ENCODE assay signal across 8 cellular contexts in the genomic region with DNA sequence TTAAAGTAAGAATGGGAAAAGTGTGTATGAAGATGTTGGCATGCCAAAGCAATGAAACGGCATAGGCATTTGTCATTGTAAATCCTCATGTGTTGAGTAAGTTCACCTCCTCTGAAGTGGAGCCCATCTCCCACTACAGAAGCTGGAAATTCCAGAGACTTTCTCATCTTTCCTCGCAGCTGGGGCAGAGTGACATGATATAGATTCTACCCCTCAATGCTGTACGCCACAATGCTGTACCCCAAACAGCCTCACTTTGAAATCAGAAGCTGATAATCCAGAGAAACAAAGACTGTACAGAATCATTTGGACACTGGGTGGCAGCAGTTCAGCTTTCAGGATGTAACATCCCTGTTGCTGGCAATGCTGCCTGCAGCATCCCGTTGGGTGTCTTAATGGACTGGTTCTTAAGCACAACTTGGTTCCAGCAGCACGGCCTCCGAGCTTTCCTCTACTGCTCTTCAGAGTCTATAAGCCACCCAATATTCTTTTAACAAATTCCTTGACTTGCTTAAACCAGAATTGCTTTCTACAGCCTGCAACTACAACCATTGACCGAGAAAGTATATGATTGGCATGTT. TPM values are rescaled to one million over a fixed set of nuclear protein-coding genes. Genes with fewer than 3 reads are reported as not detected.
DNase-seq lines count a peak whose midpoint lies in the region; FAIRE-seq and TF ChIP-seq lines count a peak whose summit lies in the region.

No MANE protein-coding gene starts in this region.

- no peaks in the 10 kb centered on the region for H3K4me1 Mint-ChIP-seq in progenitor cell of endocrine pancreas (ENCODE audit: low read depth)

- H4K20me1 ChIP-seq in MM.1S (ENCODE audit: insufficient read depth, low read length): no peaks in the 10 kb centered on the region

- intact Hi-C loops in posterior vena cava (cut with DNase I): no loop called here

- no peaks in the 10 kb centered on the region for H3K36me3 Mint-ChIP-seq in progenitor cell of endocrine pancreas (ENCODE audit: insufficient read depth)

- no peaks in the 10 kb centered on the region for H3F3A ChIP-seq in MM.1S (ENCODE audit: insufficient read depth, low read length)

- no peak for TF ChIP-seq POLR2A in H54 (IDR thresholded peaks at IDR 0.05; ENCODE audit: low read depth, low read length)

- no peak overlapping the region for H3K27ac Mint-ChIP-seq in progenitor cell of endocrine pancreas

- peak; percentile 50 for FAIRE-seq in H54 (lab: Jason Lieb, UNC)

- no peaks in the 10 kb centered on the region for H3K79me2 ChIP-seq in MM.1S (ENCODE audit: low read length)

- H2AFZ ChIP-seq in MM.1S (ENCODE audit: low read length): 0 out of 2 replicates have a peak overlapping the region, but pooled peaks have one; percentile 9

- H3K9me3 Mint-ChIP-seq in progenitor cell of endocrine pancreas (ENCODE audit: low read depth): no peaks in the 10 kb centered on the region

- H3K27me3 ChIP-seq in MM.1S (replicated peaks; ENCODE audit: insufficient read depth, low read length): no peaks in the 10 kb centered on the region

- no peaks in the 10 kb centered on the region for H3K4me1 ChIP-seq in MM.1S (ENCODE audit: low read length)

- H3K27me3 Mint-ChIP-seq in progenitor cell of endocrine pancreas: no peaks in the 10 kb centered on the region

- no peaks in the 10 kb centered on the region for H3K9me3 ChIP-seq in MM.1S (replicated peaks; ENCODE audit: insufficient read depth, low read length)

- no peak overlapping the region for H3K9ac ChIP-seq in MM.1S (ENCODE audit: low read length)

- DNase-seq in GM04504 (ENCODE audit: low read depth): peak; percentile 32
- peak; percentile 66 for DNase-seq in H54 (ENCODE audit: insufficient read length, low spot score)
- peak; percentile 81 for DNase-seq in MM.1S
- DNase-seq in SIG-M5 treated with dmso at 0.1 percent for 504 hours (lab: John Stamatoyannopoulos, UW; ENCODE audit: unreplicated experiment): peak; percentile 68
- DNase-seq in activated effector memory CD4-positive, alpha-beta T cell treated with anti-CD3 and anti-CD28 coated beads, Interleukin-2, amount 50 U/mL, for 16 hours: peak; percentile 81
- DNase-seq in germinal center (ENCODE audit: low spot score): peak; percentile 79
- peak; percentile 19 for DNase-seq in progenitor cell of endocrine pancreas (ENCODE audit: low spot score, unreplicated experiment)
- DNase-seq in posterior vena cava (ENCODE audit: low spot score): no peak

- H3K4me2 ChIP-seq in MM.1S (ENCODE audit: low read depth, low read length): no peak overlapping the region

- H3K4me3 Mint-ChIP-seq in progenitor cell of endocrine pancreas (ENCODE audit: low read depth): no peak overlapping the region

- H3K27ac ChIP-seq in MM.1S (ENCODE audit: low read length): no peak overlapping the region

- peak; percentile 82 for TF ChIP-seq CTCF in MM.1S (IDR thresholded peaks at IDR 0.05; ENCODE audit: low read length)
- TF ChIP-seq CTCF in progenitor cell of endocrine pancreas (IDR thresholded peaks at IDR 0.05; ENCODE audit: unreplicated experiment): peak; percentile 72

- H3K9me2 ChIP-seq in MM.1S (replicated peaks; ENCODE audit: insufficient read depth, low read length): no peaks in the 10 kb centered on the region

- no peak overlapping the region for H3K4me3 ChIP-seq in MM.1S (ENCODE audit: low read length)

- no peaks in the 10 kb centered on the region for H3K36me3 ChIP-seq in MM.1S (replicated peaks; ENCODE audit: insufficient read depth, low read length)

RNA-seq across cellular contexts. Expression of gene ZC3HAV1L, which starts 18.8 kb away (rescaled TPM):
- total RNA-seq in progenitor cell of endocrine pancreas: 16.5 and 18.2 TPM in 2 replicates
- 10 to 100 TPM in 1 of 2 donors, 1 to 10 TPM in 1; 9.2 to 10.9 TPM for total RNA-seq in posterior vena cava

RNA-seq across cellular contexts. Expression of gene KIAA1549, which starts 35.8 kb away (rescaled TPM):
- total RNA-seq in progenitor cell of endocrine pancreas (43.1 and 45.8 TPM in 2 replicates), posterior vena cava (1 to 10 TPM; 1.4 to 1.8 TPM)

Comparison
In these comparisons a context has a peak if more than half of its experiments do, and no peak if none do; other contexts are left out.
1. RNA of gene KIAA1549, which starts 35.8 kb away (total RNA-seq): 43.1 to 45.8 TPM in progenitor cell of endocrine pancreas; 1.4 to 1.8 TPM in posterior vena cava; every median in the first group is over 10 times any median in the second.